Comparison of ENCODE assay signal across 20 cellular contexts in the genomic region with DNA sequence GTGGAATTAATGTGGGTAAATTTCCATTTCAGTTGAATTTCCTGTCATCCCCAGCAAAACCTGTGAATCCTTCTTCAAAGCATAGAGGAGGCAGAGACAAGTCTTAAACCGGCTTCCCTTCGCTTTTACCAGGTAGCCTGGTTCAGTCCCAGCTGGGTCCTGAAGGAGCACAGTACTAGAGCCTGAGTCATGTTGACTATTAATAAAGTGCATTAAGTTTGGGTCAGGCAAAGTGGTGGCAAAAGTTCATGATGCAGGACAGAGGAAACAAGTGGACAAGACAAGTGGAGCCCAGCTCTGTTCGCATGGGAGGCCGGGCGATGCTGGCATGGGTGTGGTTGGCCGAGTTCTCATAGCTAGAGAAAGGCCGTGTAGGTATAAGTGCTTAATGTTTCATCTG.
"Had no signal": no experiment of that assay in that cellular context is flagged by ENCODE, and none has a peak within 500 bp of the region (broad histone marks: within the 10 kb centered on the region; RNA-seq: fewer than 3 reads in every experiment).

No MANE protein-coding gene starts in this region.

- FAIRE-seq: pancreas had no signal

- H3K4me3 Mint-ChIP-seq: activated CD4-positive, alpha-beta T cell treated with anti-CD3 and anti-CD28 coated beads, Interleukin-2, amount 10 ng/mL, durations not matched to agents 7 days and 5 days; mesothelial cell of epicardium had no signal

- H3K27ac Mint-ChIP-seq: activated CD4-positive, alpha-beta T cell treated with anti-CD3 and anti-CD28 coated beads, Interleukin-2, amount 10 ng/mL, durations not matched to agents 7 days and 5 days; mesothelial cell of epicardium had no signal

- ATAC-seq: activated naive CD4-positive, alpha-beta T cell treated with anti-CD3 and anti-CD28 coated beads, Interleukin-2, amount 50 U/mL, for 72 hours; body of pancreas; foreskin keratinocyte; pancreas had no signal

- H3K9me3 Mint-ChIP-seq: activated CD4-positive, alpha-beta T cell treated with anti-CD3 and anti-CD28 coated beads, Interleukin-2, amount 10 ng/mL, durations not matched to agents 7 days and 5 days; central memory CD8-positive, alpha-beta T cell; mesothelial cell of epicardium had no signal

- DNase-seq: activated CD4-positive, alpha-beta T cell treated with anti-CD3 and anti-CD28 coated beads, Interleukin-2, amount 10 ng/mL, durations not matched to agents 7 days and 5 days; activated CD4-positive, CD25-positive, alpha-beta regulatory T cell; activated CD8-positive, alpha-beta memory T cell treated with anti-CD3 and anti-CD28 coated beads for 24 hours; amygdala; body of pancreas; effector CD8-positive, alpha-beta T cell; foreskin keratinocyte; head of caudate nucleus; left cardiac atrium; pancreas; retina; stimulated activated CD4-positive, alpha-beta T cell treated with anti-CD3 and anti-CD28 coated beads, Interleukin-15, amount 100 ng/mL, for 24 hours; stimulated activated CD4-positive, alpha-beta T cell treated with anti-CD3 and anti-CD28 coated beads, Interleukin-4, amount 100 ng/mL, for 1 hour; stimulated activated naive CD4-positive, alpha-beta T cell treated with Interleukin-2 at 50 U/mL for 16 hours; substantia nigra; SW 1271; transverse colon had no signal

- H3K27me3 Mint-ChIP-seq: activated CD4-positive, alpha-beta T cell treated with anti-CD3 and anti-CD28 coated beads, Interleukin-2, amount 10 ng/mL, durations not matched to agents 7 days and 5 days; central memory CD8-positive, alpha-beta T cell had no signal
